1 cellular context compared by ENCODE assay signal in the genomic region with DNA sequence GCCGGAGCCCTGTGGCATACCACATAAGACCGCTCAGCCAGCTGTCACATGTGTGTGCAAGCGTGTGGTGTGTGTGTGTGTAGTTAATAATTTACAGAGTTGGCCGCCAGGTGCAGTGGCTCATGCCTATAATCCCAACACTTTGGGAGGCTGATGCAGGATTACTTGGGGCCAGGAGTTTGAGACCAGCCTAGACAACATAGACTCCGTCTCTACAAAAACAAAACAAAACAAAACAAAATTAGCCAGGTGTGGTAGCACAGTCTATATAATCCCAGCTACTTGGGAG.
TF ChIP-seq lines count a peak whose summit lies in the region.

No MANE protein-coding gene starts in this region.

TF ChIP-seq in WTC11, 78 proteins besides CTCF, POLR2A, EP300 and RAD21:
- TF ChIP-seq, protein P1, sequence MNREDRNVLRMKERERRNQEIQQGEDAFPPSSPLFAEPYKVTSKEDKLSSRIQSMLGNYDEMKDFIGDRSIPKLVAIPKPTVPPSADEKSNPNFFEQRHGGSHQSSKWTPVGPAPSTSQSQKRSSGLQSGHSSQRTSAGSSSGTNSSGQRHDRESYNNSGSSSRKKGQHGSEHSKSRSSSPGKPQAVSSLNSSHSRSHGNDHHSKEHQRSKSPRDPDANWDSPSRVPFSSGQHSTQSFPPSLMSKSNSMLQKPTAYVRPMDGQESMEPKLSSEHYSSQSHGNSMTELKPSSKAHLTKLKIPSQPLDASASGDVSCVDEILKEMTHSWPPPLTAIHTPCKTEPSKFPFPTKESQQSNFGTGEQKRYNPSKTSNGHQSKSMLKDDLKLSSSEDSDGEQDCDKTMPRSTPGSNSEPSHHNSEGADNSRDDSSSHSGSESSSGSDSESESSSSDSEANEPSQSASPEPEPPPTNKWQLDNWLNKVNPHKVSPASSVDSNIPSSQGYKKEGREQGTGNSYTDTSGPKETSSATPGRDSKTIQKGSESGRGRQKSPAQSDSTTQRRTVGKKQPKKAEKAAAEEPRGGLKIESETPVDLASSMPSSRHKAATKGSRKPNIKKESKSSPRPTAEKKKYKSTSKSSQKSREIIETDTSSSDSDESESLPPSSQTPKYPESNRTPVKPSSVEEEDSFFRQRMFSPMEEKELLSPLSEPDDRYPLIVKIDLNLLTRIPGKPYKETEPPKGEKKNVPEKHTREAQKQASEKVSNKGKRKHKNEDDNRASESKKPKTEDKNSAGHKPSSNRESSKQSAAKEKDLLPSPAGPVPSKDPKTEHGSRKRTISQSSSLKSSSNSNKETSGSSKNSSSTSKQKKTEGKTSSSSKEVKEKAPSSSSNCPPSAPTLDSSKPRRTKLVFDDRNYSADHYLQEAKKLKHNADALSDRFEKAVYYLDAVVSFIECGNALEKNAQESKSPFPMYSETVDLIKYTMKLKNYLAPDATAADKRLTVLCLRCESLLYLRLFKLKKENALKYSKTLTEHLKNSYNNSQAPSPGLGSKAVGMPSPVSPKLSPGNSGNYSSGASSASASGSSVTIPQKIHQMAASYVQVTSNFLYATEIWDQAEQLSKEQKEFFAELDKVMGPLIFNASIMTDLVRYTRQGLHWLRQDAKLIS (CRISPR knock-in tag; IDR thresholded peaks at IDR 0.05; ENCODE audit: borderline replicate concordance) = no peak
- TF ChIP-seq, protein P2, sequence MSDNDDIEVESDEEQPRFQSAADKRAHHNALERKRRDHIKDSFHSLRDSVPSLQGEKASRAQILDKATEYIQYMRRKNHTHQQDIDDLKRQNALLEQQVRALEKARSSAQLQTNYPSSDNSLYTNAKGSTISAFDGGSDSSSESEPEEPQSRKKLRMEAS (CRISPR knock-in tag; IDR thresholded peaks at IDR 0.05) = no peak
- TF ChIP-seq, protein P3, sequence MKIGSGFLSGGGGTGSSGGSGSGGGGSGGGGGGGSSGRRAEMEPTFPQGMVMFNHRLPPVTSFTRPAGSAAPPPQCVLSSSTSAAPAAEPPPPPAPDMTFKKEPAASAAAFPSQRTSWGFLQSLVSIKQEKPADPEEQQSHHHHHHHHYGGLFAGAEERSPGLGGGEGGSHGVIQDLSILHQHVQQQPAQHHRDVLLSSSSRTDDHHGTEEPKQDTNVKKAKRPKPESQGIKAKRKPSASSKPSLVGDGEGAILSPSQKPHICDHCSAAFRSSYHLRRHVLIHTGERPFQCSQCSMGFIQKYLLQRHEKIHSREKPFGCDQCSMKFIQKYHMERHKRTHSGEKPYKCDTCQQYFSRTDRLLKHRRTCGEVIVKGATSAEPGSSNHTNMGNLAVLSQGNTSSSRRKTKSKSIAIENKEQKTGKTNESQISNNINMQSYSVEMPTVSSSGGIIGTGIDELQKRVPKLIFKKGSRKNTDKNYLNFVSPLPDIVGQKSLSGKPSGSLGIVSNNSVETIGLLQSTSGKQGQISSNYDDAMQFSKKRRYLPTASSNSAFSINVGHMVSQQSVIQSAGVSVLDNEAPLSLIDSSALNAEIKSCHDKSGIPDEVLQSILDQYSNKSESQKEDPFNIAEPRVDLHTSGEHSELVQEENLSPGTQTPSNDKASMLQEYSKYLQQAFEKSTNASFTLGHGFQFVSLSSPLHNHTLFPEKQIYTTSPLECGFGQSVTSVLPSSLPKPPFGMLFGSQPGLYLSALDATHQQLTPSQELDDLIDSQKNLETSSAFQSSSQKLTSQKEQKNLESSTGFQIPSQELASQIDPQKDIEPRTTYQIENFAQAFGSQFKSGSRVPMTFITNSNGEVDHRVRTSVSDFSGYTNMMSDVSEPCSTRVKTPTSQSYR (CRISPR knock-in tag; IDR thresholded peaks at IDR 0.05) = no peak
- TF ChIP-seq TEAD4 (CRISPR knock-in tag; IDR thresholded peaks at IDR 0.05) (no peak), ZNF138 (CRISPR knock-in tag; conservative IDR thresholded peaks at IDR 0.05) (no peak), GABPB1 (CRISPR knock-in tag; IDR thresholded peaks at IDR 0.05) (no peak; the same call in 1 of the 2 replicates), RELA (CRISPR knock-in tag; IDR thresholded peaks at IDR 0.05; ENCODE audit: borderline replicate concordance) (no peak)
- TF ChIP-seq, protein P4, sequence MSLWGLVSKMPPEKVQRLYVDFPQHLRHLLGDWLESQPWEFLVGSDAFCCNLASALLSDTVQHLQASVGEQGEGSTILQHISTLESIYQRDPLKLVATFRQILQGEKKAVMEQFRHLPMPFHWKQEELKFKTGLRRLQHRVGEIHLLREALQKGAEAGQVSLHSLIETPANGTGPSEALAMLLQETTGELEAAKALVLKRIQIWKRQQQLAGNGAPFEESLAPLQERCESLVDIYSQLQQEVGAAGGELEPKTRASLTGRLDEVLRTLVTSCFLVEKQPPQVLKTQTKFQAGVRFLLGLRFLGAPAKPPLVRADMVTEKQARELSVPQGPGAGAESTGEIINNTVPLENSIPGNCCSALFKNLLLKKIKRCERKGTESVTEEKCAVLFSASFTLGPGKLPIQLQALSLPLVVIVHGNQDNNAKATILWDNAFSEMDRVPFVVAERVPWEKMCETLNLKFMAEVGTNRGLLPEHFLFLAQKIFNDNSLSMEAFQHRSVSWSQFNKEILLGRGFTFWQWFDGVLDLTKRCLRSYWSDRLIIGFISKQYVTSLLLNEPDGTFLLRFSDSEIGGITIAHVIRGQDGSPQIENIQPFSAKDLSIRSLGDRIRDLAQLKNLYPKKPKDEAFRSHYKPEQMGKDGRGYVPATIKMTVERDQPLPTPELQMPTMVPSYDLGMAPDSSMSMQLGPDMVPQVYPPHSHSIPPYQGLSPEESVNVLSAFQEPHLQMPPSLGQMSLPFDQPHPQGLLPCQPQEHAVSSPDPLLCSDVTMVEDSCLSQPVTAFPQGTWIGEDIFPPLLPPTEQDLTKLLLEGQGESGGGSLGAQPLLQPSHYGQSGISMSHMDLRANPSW (CRISPR knock-in tag; conservative IDR thresholded peaks at IDR 0.05; ENCODE audit: low read depth) = no peak
